ENCODE assay signal across 20 cellular contexts in genomic region chr14:74697976-74698375, GRCh38.
"Had no signal": no experiment of that assay in that cellular context is flagged by ENCODE, and none has a peak within 500 bp of the region (broad histone marks: within the 10 kb centered on the region; RNA-seq: fewer than 3 reads in every experiment).

No MANE protein-coding gene starts in this region.

- DNase-seq: activated CD4-positive, alpha-beta T cell treated with anti-CD3 and anti-CD28 coated beads for 1 hour; activated CD4-positive, alpha-beta T cell treated with anti-CD3 and anti-CD28 coated beads, Interleukin-2, amount 50 U/mL, for 48 hours; activated naive CD4-positive, alpha-beta T cell treated with Interleukin-2 at 50 U/mL for 16 hours; activated naive CD8-positive, alpha-beta T cell treated with anti-CD3 and anti-CD28 coated beads, Interleukin-2, amount 10 ng/mL, durations not matched to agents 7 days and 5 days; amygdala; body of pancreas; central memory CD4-positive, alpha-beta T cell; colonic mucosa; posterior cingulate gyrus; retina; stimulated activated CD4-positive, alpha-beta T cell treated with anti-CD3 and anti-CD28 coated beads, Interleukin-15, amount 100 ng/mL, for 24 hours; stimulated activated CD4-positive, alpha-beta T cell treated with anti-CD3 and anti-CD28 coated beads, Interleukin-2, amount 100 ng/mL, for 48 hours; stimulated activated naive CD8-positive, alpha-beta T cell treated with anti-CD3 and anti-CD28 coated beads, Interleukin-15, amount 100 ng/mL, for 72 hours; T-helper 2 cell; transverse colon; uterus; WERI-Rb-1 had no signal

- H3K9me3 ChIP-seq: body of pancreas, colonic mucosa, transverse colon, uterus had no signal

- H3K27ac Mint-ChIP-seq: activated naive CD8-positive, alpha-beta T cell treated with anti-CD3 and anti-CD28 coated beads, Interleukin-2, amount 10 ng/mL, durations not matched to agents 7 days and 5 days; activated T-helper 1 cell treated with anti-CD3 and anti-CD28 coated beads, Interleukin-12 subunit alpha, Interleukin-12 subunit beta, Interleukin-2, Interleukin-4 antibody, amounts not matched to agents 30 ng/mL and 10 ng/mL and 1 ng/mL, durations not matched to agents 14 hours and 24 hours and 36 hours; natural killer cell treated with Interleukin-12 subunit alpha and Interleukin-12 subunit beta and Interleukin-15 and Interleukin-18, amount 100 ng/mL, for 72 hours had no signal

- H3K27ac ChIP-seq: body of pancreas, colonic mucosa, suprapubic skin, transverse colon, uterus, WERI-Rb-1 had no signal

- H3K27me3 Mint-ChIP-seq: activated naive CD8-positive, alpha-beta T cell treated with anti-CD3 and anti-CD28 coated beads, Interleukin-2, amount 10 ng/mL, durations not matched to agents 7 days and 5 days; natural killer cell treated with Interleukin-12 subunit alpha and Interleukin-12 subunit beta and Interleukin-15 and Interleukin-18, amount 100 ng/mL, for 72 hours; stimulated activated naive CD8-positive, alpha-beta T cell treated with anti-CD3 and anti-CD28 coated beads, Interleukin-15, amount 100 ng/mL, for 72 hours had no signal

- H3K4me3 Mint-ChIP-seq: activated naive CD8-positive, alpha-beta T cell treated with anti-CD3 and anti-CD28 coated beads, Interleukin-2, amount 10 ng/mL, durations not matched to agents 7 days and 5 days; activated T-helper 1 cell treated with anti-CD3 and anti-CD28 coated beads, Interleukin-12 subunit alpha, Interleukin-12 subunit beta, Interleukin-2, Interleukin-4 antibody, amounts not matched to agents 30 ng/mL and 10 ng/mL and 1 ng/mL, durations not matched to agents 14 hours and 24 hours and 36 hours; natural killer cell treated with Interleukin-12 subunit alpha and Interleukin-12 subunit beta and Interleukin-15 and Interleukin-18, amount 100 ng/mL, for 72 hours; stimulated activated naive CD8-positive, alpha-beta T cell treated with anti-CD3 and anti-CD28 coated beads, Interleukin-15, amount 100 ng/mL, for 72 hours had no signal

- H3K9me3 Mint-ChIP-seq: natural killer cell treated with Interleukin-12 subunit alpha and Interleukin-12 subunit beta and Interleukin-15 and Interleukin-18, amount 100 ng/mL, for 72 hours had no signal

- H3K4me1 ChIP-seq: body of pancreas, colonic mucosa, suprapubic skin, transverse colon, uterus had no signal

- H3K27me3 ChIP-seq: body of pancreas, colonic mucosa, suprapubic skin, transverse colon, uterus had no signal

- H3K36me3 ChIP-seq: colonic mucosa, transverse colon, uterus had no signal

- ATAC-seq: body of pancreas; natural killer cell treated with Interleukin-12 subunit alpha and Interleukin-12 subunit beta and Interleukin-15 and Interleukin-18, amount 100 ng/mL, for 72 hours; stimulated activated naive CD8-positive, alpha-beta T cell treated with anti-CD3 and anti-CD28 coated beads, Interleukin-15, amount 100 ng/mL, for 72 hours had no signal

- H3K4me3 ChIP-seq: body of pancreas, colonic mucosa, suprapubic skin, transverse colon, uterus had no signal
